In the genomic region with DNA sequence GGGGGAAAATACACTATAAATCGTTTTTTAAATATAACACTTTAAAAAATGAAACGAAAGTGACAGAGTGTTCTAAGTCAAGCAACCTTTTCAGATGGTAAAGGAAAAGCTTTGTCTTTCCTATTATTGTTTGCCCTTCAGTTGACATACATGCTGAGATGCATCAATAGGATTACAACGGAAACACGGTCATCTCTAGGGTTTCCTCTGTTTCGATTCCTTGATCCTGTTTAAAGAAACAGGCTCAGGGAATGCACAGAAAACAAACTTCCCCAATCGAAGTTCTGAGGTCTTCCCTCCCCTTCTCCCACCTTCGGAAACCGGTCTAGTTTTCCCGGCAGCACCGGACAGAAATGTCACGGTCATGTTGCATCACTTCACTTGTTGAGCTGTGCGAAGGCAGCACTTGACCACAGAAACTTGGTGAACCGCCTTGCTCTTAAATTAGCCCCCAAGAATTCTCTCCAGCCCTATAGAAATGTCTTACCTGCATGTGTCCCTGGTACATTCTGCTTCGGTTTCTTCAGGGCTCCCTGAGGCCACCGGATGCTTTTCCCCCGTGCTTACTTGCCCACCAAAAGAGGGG, we compare ENCODE assay signal across 8 cellular contexts. TPM values are rescaled to one million over a fixed set of nuclear protein-coding genes. Genes with fewer than 3 reads are reported as not detected.
DNase-seq lines count a peak whose midpoint lies in the region; ATAC-seq and TF ChIP-seq lines count a peak whose summit lies in the region.

No MANE protein-coding gene starts in this region.

- no peak overlapping the region for H2BK15ac ChIP-seq in mesenchymal stem cell (ENCODE audit: low read depth, poor library complexity, severe bottlenecking)

- H4K20me1 ChIP-seq in OCI-LY7 (ENCODE audit: insufficient read depth, low read length): no peaks in the 10 kb centered on the region

- H3K14ac ChIP-seq in mesenchymal stem cell (ENCODE audit: low read length in 2 of 2): no peak overlapping the region

- no peaks in the 10 kb centered on the region for H3K79me2 ChIP-seq in OCI-LY7 (ENCODE audit: insufficient read depth, low read depth, low read length)

- under 1% methylated on average over 14 of the region's 16 CpGs for WGBS in mesenchymal stem cell

- H3K18ac ChIP-seq in mesenchymal stem cell (ENCODE audit: low read depth in 1 of 2, low read length in 2 of 2): no peak overlapping the region

- DNase-seq in AG04449 (ENCODE audit: low read depth, low spot score) (no peak), RPMI8226 (peak; percentile 46), mesenchymal stem cell (peak; percentile 0), OCI-LY7 (ENCODE audit: low spot score) (no peak), cerebellum (ENCODE audit: low spot score) (no peak), HEK293T (ENCODE audit: extremely low spot score) (no peak)

- no peak overlapping the region for H3K27ac ChIP-seq in mesenchymal stem cell (ENCODE audit: low read length, poor library complexity, severe bottlenecking)
- no peak overlapping the region for H3K27ac ChIP-seq in OCI-LY7 (ENCODE audit: low read depth, low read length, poor library complexity, severe bottlenecking)

- no peak overlapping the region for H3K9ac ChIP-seq in mesenchymal stem cell (ENCODE audit: low read length)

- H3K23ac ChIP-seq in mesenchymal stem cell (ENCODE audit: low read length in 2 of 2): no peak overlapping the region

- no peaks in the 10 kb centered on the region for H3K79me1 ChIP-seq in mesenchymal stem cell (replicated peaks; ENCODE audit: low read length, poor library complexity, severe bottlenecking)

- POLR2A ChIA-PET in AG04449 (lab: Yijun Ruan, JAX): no interaction called here
- POLR2A ChIA-PET in OCI-LY7 (lab: Charles Lee): no interaction called here
- POLR2A ChIA-PET in HEK293T (lab: Yijun Ruan, JAX): no interaction called here

- H4K91ac ChIP-seq in mesenchymal stem cell (ENCODE audit: low read length): no peak overlapping the region

- no peak overlapping the region for H2AK5ac ChIP-seq in mesenchymal stem cell (ENCODE audit: low read length, severe bottlenecking)

- H2BK12ac ChIP-seq in mesenchymal stem cell (ENCODE audit: low read length in 2 of 2): no peak overlapping the region

- peaks cover 28% of the 10 kb centered on the region in 2 experiments for H3K27me3 ChIP-seq in mesenchymal stem cell (ENCODE audit: control insufficient read depth in 1 of 2, insufficient read depth in 1 of 2, low read length in 2 of 2)

- TF ChIP-seq CTCF in AG04449 (IDR thresholded peaks at IDR 0.05; ENCODE audit: insufficient read depth, low read length, missing control alignments) (no peak), OCI-LY7 (conservative IDR thresholded peaks at IDR 0.05; ENCODE audit: low read length) (no peak)

- BruUV-seq in OCI-LY7 (replicated peaks; lab: Mats Ljungman, UMichigan): no TSS peak

- intact Hi-C loops in OCI-LY7 (cut with micrococcal nuclease; ENCODE audit: unreplicated experiment): no loop called here

- CTCF ChIA-PET in AG04449 (lab: Yijun Ruan, JAX): interaction anchor here (0.9 kb wide), 1 partner anchor 225 kb away, joined by 3 read pairs; no protein-coding TSS in a partner anchor
- CTCF ChIA-PET in OCI-LY7 (lab: Charles Lee; ENCODE audit: unreplicated experiment): no interaction called here
- CTCF ChIA-PET in HEK293T (lab: Yijun Ruan, JAX): no interaction called here

- H4K8ac ChIP-seq in mesenchymal stem cell (ENCODE audit: low read length): no peak overlapping the region

- H3K9me3 ChIP-seq in mesenchymal stem cell (ENCODE audit: control insufficient read depth, low read length): no peaks in the 10 kb centered on the region
- no peaks in the 10 kb centered on the region for H3K9me3 ChIP-seq in OCI-LY7 (ENCODE audit: low read length)

- ATAC-seq in GM18870 (IDR thresholded peaks at IDR 0.05; ENCODE audit: unreplicated experiment) (peak; percentile 60), HG03064 (IDR thresholded peaks at IDR 0.05; ENCODE audit: low read depth, unreplicated experiment) (peak; percentile 38)

- H3K4me2 ChIP-seq in mesenchymal stem cell (ENCODE audit: low read length, poor library complexity, severe bottlenecking): peak overlapping the region; percentile 91
- H3K4me2 ChIP-seq in OCI-LY7 (ENCODE audit: low read length): no peak overlapping the region

- no peak overlapping the region for H3K4ac ChIP-seq in mesenchymal stem cell (ENCODE audit: low read depth in 1 of 2, low read length in 2 of 2)

- H3K9me2 ChIP-seq in OCI-LY7 (ENCODE audit: insufficient read depth, low read length): no peaks in the 10 kb centered on the region

- H3K4me3 ChIP-seq in AG04449 (ENCODE audit: low read depth, low read length) (peak overlapping the region; percentile 60), mesenchymal stem cell (ENCODE audit: insufficient read depth in 1 of 2, low read depth in 1 of 2, low read length in 2 of 2) (peak overlapping the region in 1 of 2 experiments; percentile 75), OCI-LY7 (ENCODE audit: low read depth, low read length, poor library complexity, severe bottlenecking) (no peak overlapping the region)

- H2BK5ac ChIP-seq in mesenchymal stem cell (ENCODE audit: low read depth, low read length, poor library complexity, severe bottlenecking): no peak overlapping the region

- H2BK120ac ChIP-seq in mesenchymal stem cell (ENCODE audit: low read depth, low read length): no peak overlapping the region

- no peaks in the 10 kb centered on the region for H3K36me3 ChIP-seq in mesenchymal stem cell (ENCODE audit: control insufficient read depth in 1 of 2, insufficient read depth in 2 of 2, low read depth in 1 of 2, low read length in 2 of 2)
- H3K36me3 ChIP-seq in OCI-LY7 (ENCODE audit: insufficient read depth, low read length): no peaks in the 10 kb centered on the region

- peaks cover 11% of the 10 kb centered on the region for H3K4me1 ChIP-seq in mesenchymal stem cell (ENCODE audit: control insufficient read depth, insufficient read depth, low read depth, low read length)
- H3K4me1 ChIP-seq in OCI-LY7 (ENCODE audit: insufficient read depth, low read length, poor library complexity, severe bottlenecking): no peaks in the 10 kb centered on the region

- H2AFZ ChIP-seq in mesenchymal stem cell (ENCODE audit: low read depth, low read length): no peak overlapping the region
- no peak overlapping the region for H2AFZ ChIP-seq in OCI-LY7 (ENCODE audit: low read length)

TF ChIP-seq in HEK293T, 16 proteins besides CTCF, POLR2A, EP300 and RAD21:
- TF ChIP-seq SUZ12 (IDR thresholded peaks at IDR 0.05): no peak
- no peak for TF ChIP-seq FOXM1 (IDR thresholded peaks at IDR 0.05; ENCODE audit: borderline replicate concordance)
- TF ChIP-seq TARDBP (IDR thresholded peaks at IDR 0.05): no peak
- TF ChIP-seq ZNF384 (IDR thresholded peaks at IDR 0.05): no peak
- no peak for TF ChIP-seq ELF4 (IDR thresholded peaks at IDR 0.05)
- TF ChIP-seq NFRKB (IDR thresholded peaks at IDR 0.05): no peak
- TF ChIP-seq HDGF (IDR thresholded peaks at IDR 0.05; ENCODE audit: borderline replicate concordance): no peak
- TF ChIP-seq FOXK2 (IDR thresholded peaks at IDR 0.05): no peak
- TF ChIP-seq LEF1 (IDR thresholded peaks at IDR 0.05; ENCODE audit: borderline replicate concordance): no peak
- TF ChIP-seq L3MBTL2 (conservative IDR thresholded peaks at IDR 0.05): no peak
- TF ChIP-seq ARNT (IDR thresholded peaks at IDR 0.05): no peak
- TF ChIP-seq CTBP1 (IDR thresholded peaks at IDR 0.05; ENCODE audit: borderline replicate concordance): no peak
- no peak for TF ChIP-seq SP1 (IDR thresholded peaks at IDR 0.05)

RNA-seq across cellular contexts. Expression of gene PEX5L, which starts 0.6 kb away (rescaled TPM):
- not detected for polyA plus RNA-seq in mesenchymal stem cell (2013, experiment 1 of 2)
- polyA plus RNA-seq in mesenchymal stem cell (2013, experiment 2 of 2): 0.01 TPM
- not detected in 2 replicates for total RNA-seq in OCI-LY7 (2014; rRNA removed; shearing (Covaris generic))
- total RNA-seq in OCI-LY7 (2022) (not detected in 2 replicates), cerebellum (5.3 TPM)

Comparison
In these comparisons a context has a peak if more than half of its experiments do, and no peak if none do; other contexts are left out.
1. DNase-seq: peak in RPMI8226 (single experiment) and mesenchymal stem cell (single experiment); none in AG04449 (single experiment), OCI-LY7 (single experiment), cerebellum (single experiment) and HEK293T (single experiment).